ENCODE assay signal across 14 cellular contexts in genomic region chr9:14349818-14350333, GRCh38. TPM values are rescaled to one million over a fixed set of nuclear protein-coding genes. Genes with fewer than 3 reads are reported as not detected.
A peak's percentile ranks its signal among the peaks of the same experiment; 100 is the strongest.
DNase-seq lines count a peak whose midpoint lies in the region; ATAC-seq and TF ChIP-seq lines count a peak whose summit lies in the region.
"Had no signal": no experiment of that assay in that cellular context is flagged by ENCODE, and none has a peak within 500 bp of the region (broad histone marks: within the 10 kb centered on the region; RNA-seq: fewer than 3 reads in every experiment).

No MANE protein-coding gene starts in this region.

- H3K4me3 Mint-ChIP-seq in endodermal cell = no peak overlapping the region
- no peak overlapping the region for H3K4me3 Mint-ChIP-seq in osteocyte (ENCODE audit: unreplicated experiment)

- H3K9me3 ChIP-seq in NT2/D1 (ENCODE audit: insufficient read depth, low read length) (no peaks in the 10 kb centered on the region), endodermal cell (ENCODE audit: control insufficient read depth, low read length) (no peaks in the 10 kb centered on the region), mesenchymal stem cell (ENCODE audit: control insufficient read depth, low read length) (no peaks in the 10 kb centered on the region), thyroid gland (no peaks in the 10 kb centered on the region)

- H3K18ac ChIP-seq in mesenchymal stem cell (ENCODE audit: low read depth in 1 of 2, low read length in 2 of 2) = no peak overlapping the region

- no peak for TF ChIP-seq POLR2A in thyroid gland (IDR thresholded peaks at IDR 0.05)

- H3K4me1 ChIP-seq in NT2/D1 (ENCODE audit: insufficient read depth, insufficient read length) (peaks cover 6% of the 10 kb centered on the region), endodermal cell (ENCODE audit: control insufficient read depth, insufficient read depth, low read length) (peaks cover 9% of the 10 kb centered on the region), mesenchymal stem cell (ENCODE audit: control insufficient read depth, insufficient read depth, low read depth, low read length) (peaks cover 35% of the 10 kb centered on the region), thyroid gland (peaks cover 35 to 40% of the 10 kb centered on the region in 2 donors)

- no peak overlapping the region for H4K8ac ChIP-seq in mesenchymal stem cell (ENCODE audit: low read length)

- H3K27me3 Mint-ChIP-seq in endodermal cell (ENCODE audit: insufficient read depth) = no peaks in the 10 kb centered on the region
- H3K27me3 Mint-ChIP-seq in osteocyte (ENCODE audit: unreplicated experiment) = peaks cover 56% of the 10 kb centered on the region

- no peaks in the 10 kb centered on the region for H3K9me3 Mint-ChIP-seq in endodermal cell
- H3K9me3 Mint-ChIP-seq in osteocyte (ENCODE audit: unreplicated experiment) = no peaks in the 10 kb centered on the region

- no peak overlapping the region for H2BK12ac ChIP-seq in mesenchymal stem cell (ENCODE audit: low read length in 2 of 2)

- H3K27me3 ChIP-seq in NT2/D1 (ENCODE audit: insufficient read depth, insufficient read length) (peaks cover 96% of the 10 kb centered on the region), endodermal cell (ENCODE audit: control insufficient read depth, insufficient read depth, low read length, poor library complexity, severe bottlenecking) (peaks cover 98% of the 10 kb centered on the region), mesenchymal stem cell (ENCODE audit: control insufficient read depth in 1 of 2, insufficient read depth in 1 of 2, low read length in 2 of 2) (peaks cover 73 to 93% of the 10 kb centered on the region in 2 experiments), thyroid gland (peaks cover 12% of the 10 kb centered on the region)

- no peak overlapping the region for H3K4ac ChIP-seq in mesenchymal stem cell (ENCODE audit: low read depth in 1 of 2, low read length in 2 of 2)

- H3K27ac Mint-ChIP-seq in endodermal cell (no peak overlapping the region), osteocyte (ENCODE audit: unreplicated experiment) (no peak overlapping the region)

- no peak overlapping the region for H3K9ac ChIP-seq in NT2/D1 (ENCODE audit: insufficient read length, low read depth)
- no peak overlapping the region for H3K9ac ChIP-seq in endodermal cell (ENCODE audit: extremely low read depth, low read length, poor library complexity, severe bottlenecking)
- peak overlapping the region; percentile 41 for H3K9ac ChIP-seq in mesenchymal stem cell (ENCODE audit: low read length)

- no peak overlapping the region for H2BK120ac ChIP-seq in mesenchymal stem cell (ENCODE audit: low read depth, low read length)

- H2BK15ac ChIP-seq in mesenchymal stem cell (ENCODE audit: low read depth, poor library complexity, severe bottlenecking) = no peak overlapping the region

- H3K36me3 ChIP-seq in NT2/D1 (ENCODE audit: insufficient read depth, insufficient read length, low read length) (no peaks in the 10 kb centered on the region), endodermal cell (ENCODE audit: control insufficient read depth, insufficient read depth, low read length) (no peaks in the 10 kb centered on the region), mesenchymal stem cell (ENCODE audit: control insufficient read depth in 1 of 2, insufficient read depth in 2 of 2, low read depth in 1 of 2, low read length in 2 of 2) (no peaks in the 10 kb centered on the region), thyroid gland (no peaks in the 10 kb centered on the region)

- H2AFZ ChIP-seq in mesenchymal stem cell (ENCODE audit: low read depth, low read length) = no peak overlapping the region

- H3K36me3 Mint-ChIP-seq in endodermal cell (ENCODE audit: low read depth) = no peaks in the 10 kb centered on the region
- no peaks in the 10 kb centered on the region for H3K36me3 Mint-ChIP-seq in osteocyte (ENCODE audit: unreplicated experiment)

- DNase-seq in NT2/D1 (ENCODE audit: low read depth, low spot score) = no peak
- no peak for DNase-seq in endodermal cell
- DNase-seq in mesenchymal stem cell = peak; percentile 28
- DNase-seq in thyroid gland = no peak
- DNase-seq in NK-92 (lab: John Stamatoyannopoulos, UW; ENCODE audit: unreplicated experiment) = no peak
- no peak for DNase-seq in osteocyte (ENCODE audit: extremely low spot score, unreplicated experiment)
- DNase-seq: activated CD4-positive, alpha-beta T cell treated with anti-CD3 and anti-CD28 coated beads, Interleukin-2, amount 50 U/mL, for 4 hours; activated naive CD4-positive, alpha-beta T cell treated with Interleukin-2 at 50 U/mL for 16 hours; DMS 273 treated with DMSO at 0.1 percent for 48 hours; NCI-H1694; occipital lobe had no signal

- 1 to 2% methylated on average over 22 to 27 of the region's 27 CpGs for WGBS in endodermal cell (ENCODE audit: insufficient coverage in 1 of 2, insufficient read length in 1 of 2), 2 experiments
- WGBS in mesenchymal stem cell = 1% methylated on average over 27 of the region's 27 CpGs
- WGBS in thyroid gland, 2 donors = 26 to 40% methylated on average over 21 to 27 of the region's 27 CpGs

- peaks cover 49% of the 10 kb centered on the region for H3K4me1 Mint-ChIP-seq in endodermal cell
- peaks cover 51% of the 10 kb centered on the region for H3K4me1 Mint-ChIP-seq in osteocyte (ENCODE audit: unreplicated experiment)

- TF ChIP-seq CTCF in endodermal cell (conservative IDR thresholded peaks at IDR 0.05) (no peak), thyroid gland (IDR thresholded peaks at IDR 0.05) (no peak), osteocyte (IDR thresholded peaks at IDR 0.05) (no peak)

- H2AK5ac ChIP-seq in mesenchymal stem cell (ENCODE audit: low read length, severe bottlenecking) = no peak overlapping the region

- H3K23ac ChIP-seq in mesenchymal stem cell (ENCODE audit: low read length in 2 of 2) = peak overlapping the region in 1 of 2 experiments; percentile 26

- H3K14ac ChIP-seq in mesenchymal stem cell (ENCODE audit: low read length in 2 of 2) = no peak overlapping the region

- H3K27ac ChIP-seq in endodermal cell (ENCODE audit: low read depth, low read length) = no peak overlapping the region
- H3K27ac ChIP-seq in mesenchymal stem cell (ENCODE audit: low read length, poor library complexity, severe bottlenecking) = no peak overlapping the region
- H3K27ac ChIP-seq in thyroid gland = peak overlapping the region; percentile 71 to 76 (median 74)

- no peak overlapping the region for H3K4me2 ChIP-seq in mesenchymal stem cell (ENCODE audit: low read length, poor library complexity, severe bottlenecking)

- H3K79me1 ChIP-seq in mesenchymal stem cell (replicated peaks; ENCODE audit: low read length, poor library complexity, severe bottlenecking) = no peaks in the 10 kb centered on the region

- H2BK5ac ChIP-seq in mesenchymal stem cell (ENCODE audit: low read depth, low read length, poor library complexity, severe bottlenecking) = no peak overlapping the region

- intact Hi-C loops in thyroid gland (cut with DNase I) = loop anchor here (5.0 kb wide), 2 partner anchors 38 to 923 kb away; partner anchors contain the start of gene NFIB

- ATAC-seq in GM18873 (IDR thresholded peaks at IDR 0.05; ENCODE audit: low FRiP score, unreplicated experiment) (no peak), GM18511 (IDR thresholded peaks at IDR 0.05; ENCODE audit: unreplicated experiment) (no peak)

- no peak overlapping the region for H4K91ac ChIP-seq in mesenchymal stem cell (ENCODE audit: low read length)

- H3K4me3 ChIP-seq in NT2/D1 (ENCODE audit: insufficient read length, low read depth) = peak overlapping the region; percentile 12
- peak overlapping the region; percentile 83 for H3K4me3 ChIP-seq in endodermal cell (ENCODE audit: low read length)
- peak overlapping the region in 1 of 2 experiments; percentile 73 for H3K4me3 ChIP-seq in mesenchymal stem cell (ENCODE audit: insufficient read depth in 1 of 2, low read depth in 1 of 2, low read length in 2 of 2)
- H3K4me3 ChIP-seq in thyroid gland (replicated peaks in 1 of 3) = peak overlapping the region in 1 of 3 donors; percentile 32

RNA-seq across cellular contexts. Expression of gene NFIB, which starts 35.9 kb away (rescaled TPM):
- total RNA-seq in endodermal cell (10 to 100 TPM in 1 of 2 donors, 1 to 10 TPM in 1; 5.3 to 14.1 TPM), thyroid gland (100 to 1,000 TPM in 3 of 4 donors, 10 to 100 TPM in 1; 57.9 to 144 (median 125) TPM), osteocyte (36.1 and 39.9 TPM in 2 replicates)
- 5.5 TPM for polyA plus RNA-seq in endodermal cell (2013, experiment 1 of 2)
- polyA plus RNA-seq in endodermal cell (2013, experiment 2 of 2) = 6.1 TPM
- 1.2 TPM for polyA plus RNA-seq in mesenchymal stem cell (2013, experiment 1 of 2)
- polyA plus RNA-seq in mesenchymal stem cell (2013, experiment 2 of 2) = 0.78 TPM
- total RNA-seq: T-helper 1 cell treated with Interleukin-12 subunit alpha and Interleukin-12 subunit beta and Interleukin-4 antibody, amounts not matched to agents 30 ng/mL and 1 ng/mL, for 36 hours had no signal

Comparison
In these comparisons a context has a peak if more than half of its experiments do, and no peak if none do; other contexts are left out.
1. H3K27ac ChIP-seq: peak in thyroid gland (3 of 3); none in endodermal cell (single experiment) and mesenchymal stem cell (single experiment).